Comparison of ENCODE assay signal across 18 cellular contexts in genomic region chr12:108324678-108325358, GRCh38. TPM values are rescaled to one million over a fixed set of nuclear protein-coding genes. Genes with fewer than 3 reads are reported as not detected.
DNase-seq lines count a peak whose midpoint lies in the region; ATAC-seq, FAIRE-seq and TF ChIP-seq lines count a peak whose summit lies in the region.
"Had no signal": no experiment of that assay in that cellular context is flagged by ENCODE, and none has a peak within 500 bp of the region (broad histone marks: within the 10 kb centered on the region; RNA-seq: fewer than 3 reads in every experiment).

No MANE protein-coding gene starts in this region.

- TF ChIP-seq EP300 in GM12878 (IDR thresholded peaks at IDR 0.05; ENCODE audit: borderline replicate concordance in 1 of 2, control insufficient read depth in 1 of 2, low read depth in 2 of 2, low read length in 2 of 2) = no peak

- CTCF ChIA-PET in GM12878 (lab: Yijun Ruan, JAX) = interaction anchor here (1.4 to 1.9 kb wide), 2 partner anchors 8 to 10 kb away, joined by 3 to 5 read pairs; no protein-coding TSS in a partner anchor
- CTCF ChIA-PET in activated CD4-positive, alpha-beta T cell treated with anti-CD3 and anti-CD28 coated beads, Interleukin-2, amount 10 ng/mL, durations not matched to agents 7 days and 5 days (lab: Charles Lee) = interaction anchor here (0.6 to 2.1 kb wide), 3 partner anchors 9 to 123 kb away, joined by 3 to 6 read pairs (median 5); no protein-coding TSS in a partner anchor

- RAD21 ChIA-PET in GM12878 (lab: Charles Lee; ENCODE audit: unreplicated experiment) = interaction anchor here (0.8 to 4.7 kb wide), 4 partner anchors 8 to 26 kb away, joined by 3 to 23 read pairs (median 5); no protein-coding TSS in a partner anchor

- FAIRE-seq in GM12878 (lab: Jason Lieb, UNC) (no peak), HTR-8/SVneo (lab: Jason Lieb, UNC) (no peak)

- no peaks in the 10 kb centered on the region for H3K36me3 Mint-ChIP-seq in activated naive CD8-positive, alpha-beta T cell treated with anti-CD3 and anti-CD28 coated beads, Interleukin-2, amount 10 ng/mL, durations not matched to agents 7 days and 5 days
- no peaks in the 10 kb centered on the region for H3K36me3 Mint-ChIP-seq in activated naive CD8-positive, alpha-beta T cell treated with anti-CD3 and anti-CD28 coated beads for 36 hours
- no peaks in the 10 kb centered on the region for H3K36me3 Mint-ChIP-seq in activated CD4-positive, alpha-beta T cell treated with anti-CD3 and anti-CD28 coated beads, Interleukin-2, amount 10 ng/mL, durations not matched to agents 7 days and 5 days (ENCODE audit: low read depth)
- H3K36me3 Mint-ChIP-seq: CD4-positive, CD25-positive, alpha-beta regulatory T cell had no signal

- peak overlapping the region; percentile 51; the same call in 1 of the 2 replicates for H3K4me2 ChIP-seq in GM12878 (ENCODE audit: control insufficient read depth, insufficient read depth)

- no peak for DNase-seq in activated naive CD8-positive, alpha-beta T cell treated with anti-CD3 and anti-CD28 coated beads, Interleukin-2, amount 10 ng/mL, durations not matched to agents 7 days and 5 days
- DNase-seq in activated naive CD8-positive, alpha-beta T cell treated with anti-CD3 and anti-CD28 coated beads for 36 hours = no peak
- DNase-seq in GM12878 (ENCODE audit: low read depth, low spot score) (no peak), medulla oblongata (ENCODE audit: extremely low spot score) (peak; percentile 26), upper lobe of right lung (no peak), HTR-8/SVneo (ENCODE audit: insufficient read length, low spot score) (no peak)
- DNase-seq in activated CD4-positive, alpha-beta T cell treated with anti-CD3 and anti-CD28 coated beads, Interleukin-2, amount 10 ng/mL, durations not matched to agents 7 days and 5 days = no peak
- DNase-seq: 8988T; Calu3; CD4-positive, CD25-positive, alpha-beta regulatory T cell; GM23248; KG1; NCI-H1105; NCI-H187; NCI-H774 had no signal

- intact Hi-C loops in GM12878 (cut with micrococcal nuclease; ENCODE audit: unreplicated experiment) = loop anchor here (5.0 kb wide), 1 partner anchor 37 kb away; no protein-coding TSS in a partner anchor
- intact Hi-C loops in upper lobe of right lung (cut with DNase I) = no loop called here

- BruUV-seq in GM12878 (replicated peaks; lab: Mats Ljungman, UMichigan) = no TSS peak

- no peaks in the 10 kb centered on the region for H3K36me3 ChIP-seq in GM12878 (ENCODE audit: control insufficient read depth in 2 of 2, insufficient read depth in 2 of 2, low read length in 1 of 2)
- H3K36me3 ChIP-seq in upper lobe of right lung = peaks cover 8% of the 10 kb centered on the region

- H3K9ac ChIP-seq in GM12878 (ENCODE audit: control insufficient read depth, insufficient read depth, low read length) = no peak overlapping the region
- H3K9ac ChIP-seq: GM23248 had no signal

- POLR2A ChIA-PET in activated naive CD8-positive, alpha-beta T cell treated with anti-CD3 and anti-CD28 coated beads, Interleukin-2, amount 10 ng/mL, durations not matched to agents 7 days and 5 days (lab: Charles Lee) = no interaction called here
- POLR2A ChIA-PET in GM12878 (lab: Charles Lee) = interaction anchor here (1.2 kb wide), 1 partner anchor 8 kb away, joined by 3 read pairs; no protein-coding TSS in a partner anchor
- POLR2A ChIA-PET in activated CD4-positive, alpha-beta T cell treated with anti-CD3 and anti-CD28 coated beads, Interleukin-2, amount 10 ng/mL, durations not matched to agents 7 days and 5 days (lab: Charles Lee) = no interaction called here

- peak overlapping the region; percentile 32 for H3K27ac Mint-ChIP-seq in activated naive CD8-positive, alpha-beta T cell treated with anti-CD3 and anti-CD28 coated beads, Interleukin-2, amount 10 ng/mL, durations not matched to agents 7 days and 5 days
- no peak overlapping the region for H3K27ac Mint-ChIP-seq in activated naive CD8-positive, alpha-beta T cell treated with anti-CD3 and anti-CD28 coated beads for 36 hours
- no peak overlapping the region for H3K27ac Mint-ChIP-seq in activated CD4-positive, alpha-beta T cell treated with anti-CD3 and anti-CD28 coated beads, Interleukin-2, amount 10 ng/mL, durations not matched to agents 7 days and 5 days

- H3K4me1 ChIP-seq in GM12878 (ENCODE audit: control insufficient read depth, insufficient read depth, low read length) (peaks cover 30% of the 10 kb centered on the region), upper lobe of right lung (peaks cover 34% of the 10 kb centered on the region)

- peaks cover 7% of the 10 kb centered on the region for H3K79me2 ChIP-seq in GM12878 (ENCODE audit: control insufficient read depth, insufficient read depth, low read length)

- H3K4me3 ChIP-seq in GM12878 (no peak overlapping the region), upper lobe of right lung (no peak overlapping the region)
- H3K4me3 ChIP-seq: GM23248 had no signal

- H3K4me1 Mint-ChIP-seq in activated naive CD8-positive, alpha-beta T cell treated with anti-CD3 and anti-CD28 coated beads, Interleukin-2, amount 10 ng/mL, durations not matched to agents 7 days and 5 days = peaks cover 4% of the 10 kb centered on the region
- H3K4me1 Mint-ChIP-seq in activated naive CD8-positive, alpha-beta T cell treated with anti-CD3 and anti-CD28 coated beads for 36 hours = no peaks in the 10 kb centered on the region
- H3K4me1 Mint-ChIP-seq in activated CD4-positive, alpha-beta T cell treated with anti-CD3 and anti-CD28 coated beads, Interleukin-2, amount 10 ng/mL, durations not matched to agents 7 days and 5 days = peaks cover 8% of the 10 kb centered on the region

- in situ Hi-C loops in GM12878 (cut with MboI) = no loop called here

- TF ChIP-seq POLR2A in GM12878 (IDR thresholded peaks at IDR 0.05; ENCODE audit: low read depth, low read length) = no peak

- H3K27me3 Mint-ChIP-seq in activated naive CD8-positive, alpha-beta T cell treated with anti-CD3 and anti-CD28 coated beads, Interleukin-2, amount 10 ng/mL, durations not matched to agents 7 days and 5 days = peaks cover 20% of the 10 kb centered on the region
- H3K27me3 Mint-ChIP-seq in activated naive CD8-positive, alpha-beta T cell treated with anti-CD3 and anti-CD28 coated beads for 36 hours = no peaks in the 10 kb centered on the region
- H3K27me3 Mint-ChIP-seq in activated CD4-positive, alpha-beta T cell treated with anti-CD3 and anti-CD28 coated beads, Interleukin-2, amount 10 ng/mL, durations not matched to agents 7 days and 5 days = peaks cover 14% of the 10 kb centered on the region

- WGBS in GM12878 (ENCODE audit: insufficient coverage, insufficient replicate concordance, low lambda C conversion rate, missing lambda C conversion rate) = 37% methylated on average over 6 of the region's 6 CpGs

- H2AFZ ChIP-seq in GM12878 (ENCODE audit: control insufficient read depth, low read depth, low read length) = no peak overlapping the region
- H2AFZ ChIP-seq: GM23248 had no signal

- no peak for ATAC-seq in activated naive CD8-positive, alpha-beta T cell treated with anti-CD3 and anti-CD28 coated beads, Interleukin-2, amount 10 ng/mL, durations not matched to agents 7 days and 5 days (ENCODE audit: low read depth)
- ATAC-seq in GM12878 (peak; percentile 16), upper lobe of right lung (peak; percentile 47), HG03135 (IDR thresholded peaks at IDR 0.05; ENCODE audit: unreplicated experiment) (no peak)
- ATAC-seq: Right ventricle myocardium inferior had no signal

- no peak for TF ChIP-seq RAD21 in GM12878 (IDR thresholded peaks at IDR 0.05; ENCODE audit: insufficient read depth, low read depth, low read length)

- TF ChIP-seq CTCF in GM12878 (IDR thresholded peaks at IDR 0.05 in 2 of 3, conservative IDR thresholded peaks at IDR 0.05 in 1 of 3; ENCODE audit: control insufficient read depth in 2 of 3, extremely low read depth in 1 of 3, insufficient read depth in 1 of 3, low read depth in 3 of 3, low read length in 3 of 3) = no peak
- no peak for TF ChIP-seq CTCF in upper lobe of right lung (IDR thresholded peaks at IDR 0.05)

- no peak overlapping the region for H3K4me3 Mint-ChIP-seq in activated naive CD8-positive, alpha-beta T cell treated with anti-CD3 and anti-CD28 coated beads, Interleukin-2, amount 10 ng/mL, durations not matched to agents 7 days and 5 days
- no peak overlapping the region for H3K4me3 Mint-ChIP-seq in activated naive CD8-positive, alpha-beta T cell treated with anti-CD3 and anti-CD28 coated beads for 36 hours
- H3K4me3 Mint-ChIP-seq in activated CD4-positive, alpha-beta T cell treated with anti-CD3 and anti-CD28 coated beads, Interleukin-2, amount 10 ng/mL, durations not matched to agents 7 days and 5 days = no peak overlapping the region
- H3K4me3 Mint-ChIP-seq: CD4-positive, CD25-positive, alpha-beta regulatory T cell had no signal

- no peaks in the 10 kb centered on the region for H4K20me1 ChIP-seq in GM12878 (ENCODE audit: control insufficient read depth, insufficient read depth)

- H3K9me3 Mint-ChIP-seq in activated naive CD8-positive, alpha-beta T cell treated with anti-CD3 and anti-CD28 coated beads, Interleukin-2, amount 10 ng/mL, durations not matched to agents 7 days and 5 days = no peaks in the 10 kb centered on the region
- no peaks in the 10 kb centered on the region for H3K9me3 Mint-ChIP-seq in activated naive CD8-positive, alpha-beta T cell treated with anti-CD3 and anti-CD28 coated beads for 36 hours
- H3K9me3 Mint-ChIP-seq in activated CD4-positive, alpha-beta T cell treated with anti-CD3 and anti-CD28 coated beads, Interleukin-2, amount 10 ng/mL, durations not matched to agents 7 days and 5 days = no peaks in the 10 kb centered on the region

- H3K27ac ChIP-seq in GM12878 (ENCODE audit: control insufficient read depth, insufficient read depth) (no peak overlapping the region), upper lobe of right lung (no peak overlapping the region)
- H3K27ac ChIP-seq: GM23248 had no signal

- SMC1A ChIA-PET in GM12878 (lab: Charles Lee; ENCODE audit: uncharacterized antibody, unreplicated experiment) = interaction anchor here (1.1 to 19.0 kb wide), 4 partner anchors 10 to 33 kb away, joined by 3 to 185 read pairs (median 4); partner anchors contain the start of gene CMKLR1

- H3K27me3 ChIP-seq in GM12878 (replicated peaks in 1 of 2; ENCODE audit: control insufficient read depth in 2 of 2, insufficient read depth in 2 of 2, low read length in 1 of 2) (no peaks in the 10 kb centered on the region), upper lobe of right lung (no peaks in the 10 kb centered on the region)

- H3K9me3 ChIP-seq in GM12878 (replicated peaks; ENCODE audit: control insufficient read depth, insufficient read depth, low read length) = peaks cover 4% of the 10 kb centered on the region; the same call in 2 of the 3 replicates
- no peaks in the 10 kb centered on the region for H3K9me3 ChIP-seq in upper lobe of right lung

RNA-seq across cellular contexts. Expression of gene CMKLR1, which starts 14.3 kb away (rescaled TPM):
- 1 to 10 TPM in 1 of 2 experiments, under 1 TPM in 1; 0.82 to 1.0 TPM for total RNA-seq in activated naive CD8-positive, alpha-beta T cell treated with anti-CD3 and anti-CD28 coated beads, Interleukin-2, amount 10 ng/mL, durations not matched to agents 7 days and 5 days
- not detected for total RNA-seq in activated naive CD8-positive, alpha-beta T cell treated with anti-CD3 and anti-CD28 coated beads for 36 hours
- total RNA-seq in GM12878 (2013; cell fraction: nucleolus; rRNA removed) = 23.1 and 24.6 TPM in 2 replicates
- total RNA-seq in GM12878 (2014; rRNA removed) = 27.8 and 30.1 TPM in 2 replicates
- total RNA-seq in GM12878 (2014; rRNA removed; fragmentation: Illumina TruSeq; extraction: Trizol) = 26.2 and 28.0 TPM in 2 replicates
- 52.3 and 53.2 TPM in 2 replicates for total RNA-seq in GM12878 (2021)
- polyA plus RNA-seq in GM12878 (2011; ENCODE audit: low read depth) = 23.8 TPM
- 31.8 and 41.5 TPM in 2 replicates for polyA plus RNA-seq in GM12878 (2011; rRNA removed)
- 28.7 and 39.8 TPM in 2 replicates for polyA plus RNA-seq in GM12878 (2011; cell fraction: cytosol; rRNA removed)
- 21.0 and 27.4 TPM in 2 replicates for polyA plus RNA-seq in GM12878 (2011; cell fraction: nucleus; rRNA removed)
- 12.8 and 13.5 TPM in 2 replicates for polyA plus RNA-seq in GM12878 (2012)
- 43.6 and 61.3 TPM in 2 replicates for polyA plus RNA-seq in GM12878 (2014; fragmentation: Illumina TruSeq; extraction: Trizol)
- polyA plus RNA-seq in GM12878 (2014; fragmentation: Nextera tagmentation; extraction: Ambion mirVana) = 10 to 100 TPM; 13.8 to 17.4 TPM
- 19.3 and 21.3 TPM in 2 replicates for polyA plus RNA-seq in GM12878 (2014; rRNA removed)
- polyA plus RNA-seq in GM12878 (2016; fragmentation: Nextera tagmentation; extraction: Ambion mirVana) = 10 to 100 TPM; 25.1 to 26.2 TPM
- polyA minus RNA-seq in GM12878 (2011; rRNA and poly(A)+ RNA removed) = 89.3 and 134 TPM in 2 replicates
- 9.1 and 9.9 TPM in 2 replicates for polyA minus RNA-seq in GM12878 (2011; cell fraction: cytosol; rRNA and poly(A)+ RNA removed)
- 7.6 and 11.5 TPM in 2 replicates for polyA minus RNA-seq in GM12878 (2011; cell fraction: nucleus; rRNA and poly(A)+ RNA removed)
- total RNA-seq in upper lobe of right lung = 29.1 TPM
- total RNA-seq in activated CD4-positive, alpha-beta T cell treated with anti-CD3 and anti-CD28 coated beads, Interleukin-2, amount 10 ng/mL, durations not matched to agents 7 days and 5 days = not detected
- total RNA-seq: Calu3, NCI-H460 had no signal

Comparison
In these comparisons a context has a peak if more than half of its experiments do, and no peak if none do; other contexts are left out.
1. ATAC-seq: peak in GM12878 (single experiment) and upper lobe of right lung (single experiment); none in activated naive CD8-positive, alpha-beta T cell treated with anti-CD3 and anti-CD28 coated beads, Interleukin-2, amount 10 ng/mL, durations not matched to agents 7 days and 5 days (single experiment) and HG03135 (single experiment).
2. RNA of gene CMKLR1, which starts 14.3 kb away (total RNA-seq): 29.1 TPM in upper lobe of right lung (single experiment) and 23.1 to 53.2 TPM in GM12878; 0.82 to 1.0 TPM in activated naive CD8-positive, alpha-beta T cell treated with anti-CD3 and anti-CD28 coated beads, Interleukin-2, amount 10 ng/mL, durations not matched to agents 7 days and 5 days, not detected in activated CD4-positive, alpha-beta T cell treated with anti-CD3 and anti-CD28 coated beads, Interleukin-2, amount 10 ng/mL, durations not matched to agents 7 days and 5 days and not detected in activated naive CD8-positive, alpha-beta T cell treated with anti-CD3 and anti-CD28 coated beads for 36 hours; every median in the first group is over 10 times any median in the second.